In genomic region chr4:182978152-182978827, GRCh38 we compare ENCODE assay signal across 10 cellular contexts.
DNase-seq lines count a peak whose midpoint lies in the region; ATAC-seq and TF ChIP-seq lines count a peak whose summit lies in the region.
"Had no signal": no experiment of that assay in that cellular context is flagged by ENCODE, and none has a peak within 500 bp of the region (broad histone marks: within the 10 kb centered on the region; RNA-seq: fewer than 3 reads in every experiment).

No MANE protein-coding gene starts in this region.

- H3K27me3 ChIP-seq in gastroesophageal sphincter, result no peaks in the 10 kb centered on the region

- peaks cover 33% of the 10 kb centered on the region for H3K4me1 Mint-ChIP-seq in osteocyte (ENCODE audit: unreplicated experiment)

- no peaks in the 10 kb centered on the region for H3K36me3 Mint-ChIP-seq in osteocyte (ENCODE audit: unreplicated experiment)

- H3K4me3 ChIP-seq in gastroesophageal sphincter, result no peak overlapping the region

- TF ChIP-seq POLR2A in gastroesophageal sphincter (IDR thresholded peaks at IDR 0.05), result no peak

- peaks cover 8% of the 10 kb centered on the region for H3K9me3 Mint-ChIP-seq in osteocyte (ENCODE audit: unreplicated experiment)

- no peak overlapping the region for H3K4me3 Mint-ChIP-seq in osteocyte (ENCODE audit: unreplicated experiment)

- H3K27ac Mint-ChIP-seq in osteocyte (ENCODE audit: unreplicated experiment), result peak overlapping the region; percentile 19

- TF ChIP-seq CTCF in osteocyte (IDR thresholded peaks at IDR 0.05) (no peak), gastroesophageal sphincter (IDR thresholded peaks at IDR 0.05) (no peak)

- DNase-seq in NCI-H2171 treated with DMSO at 0.1 percent for 48 hours (lab: John Stamatoyannopoulos, UW) (peak; percentile 0), NCI-H2171 (lab: John Stamatoyannopoulos, UW) (no peak), M059J (ENCODE audit: low read depth) (peak; percentile 82), osteocyte (ENCODE audit: extremely low spot score, unreplicated experiment) (no peak), HuH-7 (ENCODE audit: low spot score) (no peak), left cardiac atrium (no peak)
- DNase-seq: SHP77 had no signal

- no peaks in the 10 kb centered on the region for H3K36me3 ChIP-seq in gastroesophageal sphincter

- ATAC-seq in HG02623 (IDR thresholded peaks at IDR 0.05; ENCODE audit: unreplicated experiment) (peak; percentile 79), left cardiac atrium (no peak), gastroesophageal sphincter (no peak)

- peaks cover 11% of the 10 kb centered on the region for H3K27me3 Mint-ChIP-seq in osteocyte (ENCODE audit: unreplicated experiment)

- H3K4me1 ChIP-seq in gastroesophageal sphincter, result no peaks in the 10 kb centered on the region

- no peaks in the 10 kb centered on the region for H3K9me3 ChIP-seq in gastroesophageal sphincter

- 19 to 80% methylated on average over 3 to 4 of the region's 8 CpGs for WGBS in gastroesophageal sphincter (ENCODE audit: low coverage in 1 of 2), 2 donors

- H3K27ac ChIP-seq in gastroesophageal sphincter, result no peak overlapping the region
- H3K27ac ChIP-seq: 22Rv1 had no signal

- no peak for TF ChIP-seq EP300 in gastroesophageal sphincter (IDR thresholded peaks at IDR 0.05)

- intact Hi-C loops in left cardiac atrium (cut with DNase I), result no loop called here

Comparison
In these comparisons a context has a peak if more than half of its experiments do, and no peak if none do; other contexts are left out.
1. DNase-seq: peak in NCI-H2171 treated with DMSO at 0.1 percent for 48 hours (single experiment) and M059J (single experiment); none in NCI-H2171 (single experiment), osteocyte (single experiment), HuH-7 (single experiment) and left cardiac atrium (single experiment).